In the genomic region with DNA sequence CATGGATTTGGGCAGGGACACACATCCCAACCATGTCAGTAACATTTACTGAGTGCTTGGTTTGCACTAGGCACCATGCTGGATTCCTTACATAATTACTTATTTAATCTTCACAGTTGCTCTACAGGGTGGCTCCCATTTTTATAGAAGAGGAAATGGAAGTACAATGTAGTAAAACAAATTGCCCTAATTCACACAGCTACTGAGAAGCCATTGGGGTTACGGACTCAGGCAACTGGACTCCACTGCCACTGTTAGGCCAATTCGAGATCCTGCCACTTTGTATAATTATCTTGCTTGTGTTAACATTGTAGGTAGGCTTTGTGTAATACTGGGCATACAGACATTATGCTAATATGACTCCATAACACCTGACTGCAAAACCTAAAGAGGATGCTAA, we compare ENCODE assay signal across 18 cellular contexts.
"Had no signal": no experiment of that assay in that cellular context is flagged by ENCODE, and none has a peak within 500 bp of the region (broad histone marks: within the 10 kb centered on the region; RNA-seq: fewer than 3 reads in every experiment).

No MANE protein-coding gene starts in this region.

- ATAC-seq: gastrocnemius medialis; heart right ventricle; left lobe of liver; natural killer cell; right lobe of liver; stimulated activated naive B cell treated with anti-CD40 and anti-IgM and Interleukin-4, amounts not matched to agents 10 μg/mL and 1 μg/mL and 100 μg/mL, for 72 hours had no signal

- DNase-seq: activated CD4-positive, alpha-beta T cell treated with anti-CD3 and anti-CD28 coated beads, Interleukin-2, amount 50 U/mL, for 1 hour; activated CD4-positive, CD25-positive, alpha-beta regulatory T cell; activated naive CD4-positive, alpha-beta T cell treated with anti-CD3 and anti-CD28 coated beads, Interleukin-2, amount 50 U/mL, for 16 hours; activated T-cell treated with anti-CD3 and anti-CD28 coated beads, Interleukin-2, amount 50 U/mL, for 1 hour; caudate nucleus; effector CD4-positive, alpha-beta T cell; gastrocnemius medialis; heart right ventricle; mammary epithelial cell; natural killer cell; nucleus accumbens; right lobe of liver; spleen; stimulated activated CD4-positive, alpha-beta T cell treated with anti-CD3 and anti-CD28 coated beads, Interleukin-1b, Interleukin-23, amount 100 ng/mL, for 48 hours; stimulated activated naive B cell treated with anti-CD40 and anti-IgM and Interleukin-4, amounts not matched to agents 10 μg/mL and 1 μg/mL and 100 μg/mL, for 72 hours had no signal

- FAIRE-seq: islet of Langerhans, TTC549 had no signal
